In the genomic region with DNA sequence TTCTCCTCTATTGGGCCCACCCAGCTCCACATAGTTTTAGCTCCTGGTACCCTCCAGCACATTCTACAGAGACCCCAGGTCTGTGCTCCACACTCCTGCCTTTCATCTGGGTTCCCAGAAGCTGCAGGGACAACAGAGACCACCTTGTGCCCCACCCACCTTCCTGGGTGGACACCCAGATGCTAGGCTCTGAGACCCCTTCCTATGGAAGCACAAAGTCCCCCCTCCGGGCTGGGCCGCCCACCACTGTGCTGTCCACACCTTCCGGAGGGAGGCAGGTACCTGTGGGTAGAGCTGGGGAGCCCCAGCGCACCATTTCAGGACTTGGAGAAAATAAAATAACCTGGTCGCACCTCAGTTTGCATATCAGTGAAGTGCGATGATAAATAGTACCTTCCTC, we compare ENCODE assay signal across 22 cellular contexts.
"Had no signal": no experiment of that assay in that cellular context is flagged by ENCODE, and none has a peak within 500 bp of the region (broad histone marks: within the 10 kb centered on the region; RNA-seq: fewer than 3 reads in every experiment).

No MANE protein-coding gene starts in this region.

- H3K4me3 ChIP-seq: ascending aorta, body of pancreas had no signal

- H3K27ac Mint-ChIP-seq: activated B cell treated with CpG ODN at 0.5 μM for 24 hours; activated CD4-positive, alpha-beta T cell treated with anti-CD3 and anti-CD28 coated beads, Interleukin-2, amount 10 ng/mL, durations not matched to agents 24 days and 14 days; activated T-cell treated with anti-CD3 and anti-CD28 coated beads, Interleukin-2, amount 50 U/mL, for 72 hours; activated T-helper 2 cell treated with anti-CD3 and anti-CD28 coated beads, Interferon-gamma antibody, Interleukin-2, Interleukin-4, amounts not matched to agents 10 μg/mL and 5 μg/mL and 100 μg/mL, durations not matched to agents 14 hours and 24 hours and 36 hours; T-helper 17 cell had no signal

- H3K27ac ChIP-seq: ascending aorta, body of pancreas, KMS-11 had no signal

- H3K27me3 ChIP-seq: ascending aorta had no signal

- H3K9ac ChIP-seq: KMS-11 had no signal

- H3K4me3 Mint-ChIP-seq: activated B cell treated with CpG ODN at 0.5 μM for 24 hours; activated CD4-positive, alpha-beta T cell treated with anti-CD3 and anti-CD28 coated beads, Interleukin-2, amount 10 ng/mL, durations not matched to agents 24 days and 14 days; activated T-cell treated with anti-CD3 and anti-CD28 coated beads, Interleukin-2, amount 50 U/mL, for 72 hours; T-helper 17 cell had no signal

- H3K36me3 ChIP-seq: ascending aorta had no signal

- DNase-seq: activated B cell treated with CpG ODN at 0.5 μM for 24 hours; activated CD4-positive, alpha-beta T cell treated with anti-CD3 and anti-CD28 coated beads for 1 hour; activated CD4-positive, alpha-beta T cell treated with anti-CD3 and anti-CD28 coated beads, Interleukin-2, amount 10 ng/mL, durations not matched to agents 24 days and 14 days; activated CD4-positive, alpha-beta T cell treated with anti-CD3 and anti-CD28 coated beads, Interleukin-2, amount 50 U/mL, for 48 hours; activated naive CD4-positive, alpha-beta T cell treated with anti-CD3 and anti-CD28 coated beads, Interleukin-2, amount 50 U/mL, for 16 hours; activated T-cell treated with anti-CD3 and anti-CD28 coated beads, Interleukin-2, amount 50 U/mL, for 72 hours; amniotic stem cell; body of pancreas; central memory CD4-positive, alpha-beta T cell; NCI-H1092; NCI-H1417; NCI-H1930; NCI-H2171; NCI-H226; NCI-H526 treated with DMSO at 0.1 percent for 48 hours; NCI-H82; SIG-M5; T-helper 17 cell; T-helper 9 cell had no signal

- H3K4me1 Mint-ChIP-seq: activated B cell treated with CpG ODN at 0.5 μM for 24 hours; activated CD4-positive, alpha-beta T cell treated with anti-CD3 and anti-CD28 coated beads, Interleukin-2, amount 10 ng/mL, durations not matched to agents 24 days and 14 days; T-helper 17 cell had no signal

- H3K9me3 Mint-ChIP-seq: activated B cell treated with CpG ODN at 0.5 μM for 24 hours; activated CD4-positive, alpha-beta T cell treated with anti-CD3 and anti-CD28 coated beads, Interleukin-2, amount 10 ng/mL, durations not matched to agents 24 days and 14 days; activated T-cell treated with anti-CD3 and anti-CD28 coated beads, Interleukin-2, amount 50 U/mL, for 72 hours; activated T-helper 2 cell treated with anti-CD3 and anti-CD28 coated beads, Interferon-gamma antibody, Interleukin-2, Interleukin-4, amounts not matched to agents 10 μg/mL and 5 μg/mL and 100 μg/mL, durations not matched to agents 14 hours and 24 hours and 36 hours had no signal

- H3K4me1 ChIP-seq: ascending aorta had no signal

- ATAC-seq: activated T-cell treated with anti-CD3 and anti-CD28 coated beads, Interleukin-2, amount 50 U/mL, for 72 hours; body of pancreas; T-helper 17 cell had no signal
